ENCODE assay signal across 18 cellular contexts in genomic region chr22:26477341-26477731, GRCh38. TPM values are rescaled to one million over a fixed set of nuclear protein-coding genes. Genes with fewer than 3 reads are reported as not detected.
DNase-seq lines count a peak whose midpoint lies in the region; ATAC-seq and TF ChIP-seq lines count a peak whose summit lies in the region.
"Had no signal": no experiment of that assay in that cellular context is flagged by ENCODE, and none has a peak within 500 bp of the region (broad histone marks: within the 10 kb centered on the region; RNA-seq: fewer than 3 reads in every experiment).

No MANE protein-coding gene starts in this region.

- H3K36me3 Mint-ChIP-seq in activated naive CD8-positive, alpha-beta T cell, result peaks cover 21% of the 10 kb centered on the region
- peaks cover 51% of the 10 kb centered on the region for H3K36me3 Mint-ChIP-seq in activated naive CD8-positive, alpha-beta T cell treated with anti-CD3 and anti-CD28 coated beads, Interleukin-2, amount 50 U/mL, for 24 hours (ENCODE audit: low read depth)
- peaks cover 19% of the 10 kb centered on the region for H3K36me3 Mint-ChIP-seq in type B pancreatic cell
- H3K36me3 Mint-ChIP-seq in CD4-positive, alpha-beta memory T cell, result peaks cover 49 to 63% of the 10 kb centered on the region in 2 donors

- H3K9me3 Mint-ChIP-seq in activated naive CD8-positive, alpha-beta T cell (ENCODE audit: low read depth), result no peaks in the 10 kb centered on the region
- no peaks in the 10 kb centered on the region for H3K9me3 Mint-ChIP-seq in activated naive CD8-positive, alpha-beta T cell treated with anti-CD3 and anti-CD28 coated beads, Interleukin-2, amount 50 U/mL, for 24 hours
- no peaks in the 10 kb centered on the region for H3K9me3 Mint-ChIP-seq in type B pancreatic cell
- H3K9me3 Mint-ChIP-seq in CD4-positive, alpha-beta memory T cell, result no peaks in the 10 kb centered on the region
- H3K9me3 Mint-ChIP-seq: activated CD4-positive, alpha-beta T cell treated with anti-CD3 and anti-CD28 coated beads, Interleukin-2, amount 10 ng/mL, durations not matched to agents 7 days and 5 days had no signal

- peaks cover 54% of the 10 kb centered on the region for H3K4me1 Mint-ChIP-seq in activated naive CD8-positive, alpha-beta T cell (ENCODE audit: low read depth)
- H3K4me1 Mint-ChIP-seq in activated naive CD8-positive, alpha-beta T cell treated with anti-CD3 and anti-CD28 coated beads, Interleukin-2, amount 50 U/mL, for 24 hours, result peaks cover 56% of the 10 kb centered on the region
- peaks cover 32% of the 10 kb centered on the region for H3K4me1 Mint-ChIP-seq in type B pancreatic cell (ENCODE audit: unreplicated experiment)
- H3K4me1 Mint-ChIP-seq in CD4-positive, alpha-beta memory T cell, result peaks cover 37 to 49% (median 46%) of the 10 kb centered on the region in 4 donors

- CTCF ChIA-PET in CD4-positive, alpha-beta memory T cell (lab: Charles Lee; ENCODE audit: partially characterized antibody), result no interaction called here
- CTCF ChIA-PET in PC-9 (lab: Charles Lee), result no interaction called here

- POLR2A ChIA-PET in CD4-positive, alpha-beta memory T cell (lab: Charles Lee; ENCODE audit: partially characterized antibody), result no interaction called here
- POLR2A ChIA-PET in PC-9 (lab: Charles Lee; ENCODE audit: unreplicated experiment), result no interaction called here

- peak overlapping the region; percentile 86 for H3K4me2 ChIP-seq in OCI-LY1 (ENCODE audit: low read length)
- H3K4me2 ChIP-seq in PC-9, result no peak overlapping the region

- H3F3A ChIP-seq in OCI-LY1 (ENCODE audit: insufficient read depth, low read length) (peaks cover 7% of the 10 kb centered on the region; the same call in 1 of the 2 replicates), PC-9 (ENCODE audit: insufficient read depth, low read depth) (no peaks in the 10 kb centered on the region)

- no TSS peak for BruUV-seq in PC-9 (replicated peaks; lab: Mats Ljungman, UMichigan)

- H3K79me2 ChIP-seq in OCI-LY1 (ENCODE audit: insufficient read depth, low read length) (peaks cover 25% of the 10 kb centered on the region), PC-9 (ENCODE audit: low read depth) (peaks cover 7% of the 10 kb centered on the region; the same call in 1 of the 2 replicates)

- H4K20me1 ChIP-seq in OCI-LY1 (ENCODE audit: insufficient read depth, low read length), result no peaks in the 10 kb centered on the region
- H4K20me1 ChIP-seq in PC-9 (ENCODE audit: insufficient read depth), result no peaks in the 10 kb centered on the region; the same call in 1 of the 2 replicates

- no peaks in the 10 kb centered on the region for H3K27me3 Mint-ChIP-seq in activated naive CD8-positive, alpha-beta T cell
- H3K27me3 Mint-ChIP-seq in activated naive CD8-positive, alpha-beta T cell treated with anti-CD3 and anti-CD28 coated beads, Interleukin-2, amount 50 U/mL, for 24 hours, result no peaks in the 10 kb centered on the region
- no peaks in the 10 kb centered on the region for H3K27me3 Mint-ChIP-seq in type B pancreatic cell
- no peaks in the 10 kb centered on the region for H3K27me3 Mint-ChIP-seq in CD4-positive, alpha-beta memory T cell
- H3K27me3 Mint-ChIP-seq: activated CD4-positive, alpha-beta T cell treated with anti-CD3 and anti-CD28 coated beads, Interleukin-2, amount 10 ng/mL, durations not matched to agents 7 days and 5 days had no signal

- peak overlapping the region; percentile 18 for H3K4me3 ChIP-seq in OCI-LY1 (ENCODE audit: low read depth, low read length, poor library complexity, severe bottlenecking)
- no peak overlapping the region for H3K4me3 ChIP-seq in choroid plexus epithelial cell (ENCODE audit: low read depth, low read length)
- no peak overlapping the region for H3K4me3 ChIP-seq in CD4-positive, alpha-beta memory T cell (ENCODE audit: low read length in 2 of 2)
- H3K4me3 ChIP-seq in PC-9, result no peak overlapping the region
- H3K4me3 ChIP-seq: body of pancreas had no signal

- intact Hi-C loops in CD4-positive, alpha-beta memory T cell (cut with micrococcal nuclease), result no loop called here
- intact Hi-C loops in PC-9 (cut with micrococcal nuclease; ENCODE audit: unreplicated experiment), result no loop called here

- peak overlapping the region; percentile 11; the same call in 1 of the 2 replicates for H3K9ac ChIP-seq in OCI-LY1 (ENCODE audit: low read length)

- no peak for ATAC-seq in activated naive CD8-positive, alpha-beta T cell treated with anti-CD3 and anti-CD28 coated beads, Interleukin-2, amount 50 U/mL, for 24 hours
- ATAC-seq: body of pancreas had no signal

- no peak overlapping the region for H3K4me3 Mint-ChIP-seq in activated naive CD8-positive, alpha-beta T cell
- H3K4me3 Mint-ChIP-seq in activated naive CD8-positive, alpha-beta T cell treated with anti-CD3 and anti-CD28 coated beads, Interleukin-2, amount 50 U/mL, for 24 hours, result no peak overlapping the region
- H3K4me3 Mint-ChIP-seq in type B pancreatic cell, result no peak overlapping the region
- peak overlapping the region in 2 of 8 donors; percentile 5 to 22 for H3K4me3 Mint-ChIP-seq in CD4-positive, alpha-beta memory T cell
- H3K4me3 Mint-ChIP-seq: activated CD4-positive, alpha-beta T cell treated with anti-CD3 and anti-CD28 coated beads, Interleukin-2, amount 10 ng/mL, durations not matched to agents 7 days and 5 days had no signal

- peak overlapping the region; percentile 72 for H3K27ac Mint-ChIP-seq in activated naive CD8-positive, alpha-beta T cell
- no peak overlapping the region for H3K27ac Mint-ChIP-seq in activated naive CD8-positive, alpha-beta T cell treated with anti-CD3 and anti-CD28 coated beads, Interleukin-2, amount 50 U/mL, for 24 hours
- H3K27ac Mint-ChIP-seq in type B pancreatic cell, result peak overlapping the region; percentile 70
- peak overlapping the region in 1 of 7 donors; percentile 71 for H3K27ac Mint-ChIP-seq in CD4-positive, alpha-beta memory T cell
- H3K27ac Mint-ChIP-seq: activated CD4-positive, alpha-beta T cell treated with anti-CD3 and anti-CD28 coated beads, Interleukin-2, amount 10 ng/mL, durations not matched to agents 7 days and 5 days had no signal

- H3K9me3 ChIP-seq in OCI-LY1 (ENCODE audit: low read length) (no peaks in the 10 kb centered on the region), PC-9 (ENCODE audit: insufficient read depth, low read depth) (no peaks in the 10 kb centered on the region)
- no peaks in the 10 kb centered on the region for H3K9me3 ChIP-seq in CD4-positive, alpha-beta memory T cell (ENCODE audit: control insufficient read depth in 1 of 2, low read length in 2 of 2)
- H3K9me3 ChIP-seq: body of pancreas had no signal

- H3K27ac ChIP-seq in OCI-LY1 (ENCODE audit: low read depth, low read length, poor library complexity, severe bottlenecking) (peak overlapping the region; percentile 23), PC-9 (no peak overlapping the region)
- no peak overlapping the region for H3K27ac ChIP-seq in CD4-positive, alpha-beta memory T cell (ENCODE audit: low read depth, low read length)
- H3K27ac ChIP-seq: body of pancreas, RWPE1 had no signal

- H2AFZ ChIP-seq in OCI-LY1 (ENCODE audit: low read length) (no peak overlapping the region), PC-9 (no peak overlapping the region)

- no peak for TF ChIP-seq CTCF in OCI-LY1 (IDR thresholded peaks at IDR 0.05; ENCODE audit: low read length)
- TF ChIP-seq CTCF in choroid plexus epithelial cell (conservative IDR thresholded peaks at IDR 0.05; ENCODE audit: low read depth, low read length), result no peak
- TF ChIP-seq CTCF in type B pancreatic cell (conservative IDR thresholded peaks at IDR 0.05), result no peak
- TF ChIP-seq CTCF in PC-9 (conservative IDR thresholded peaks at IDR 0.05), result no peak

- peaks cover 51% of the 10 kb centered on the region for H3K4me1 ChIP-seq in OCI-LY1 (ENCODE audit: insufficient read depth, low read length, severe bottlenecking)
- H3K4me1 ChIP-seq in CD4-positive, alpha-beta memory T cell (ENCODE audit: insufficient read depth, low read length), result peaks cover 38% of the 10 kb centered on the region
- H3K4me1 ChIP-seq in PC-9 (replicated peaks; ENCODE audit: insufficient read depth), result peaks cover 7% of the 10 kb centered on the region; the same call in 1 of the 2 replicates

- no peak for DNase-seq in activated naive CD8-positive, alpha-beta T cell treated with anti-CD3 and anti-CD28 coated beads, Interleukin-2, amount 50 U/mL, for 24 hours
- DNase-seq in choroid plexus epithelial cell (ENCODE audit: low read depth) (peak; percentile 24), type B pancreatic cell (ENCODE audit: extremely low spot score, unreplicated experiment) (no peak), D341Med (ENCODE audit: low spot score) (no peak), PC-9 (no peak)
- DNase-seq in CD4-positive, alpha-beta memory T cell, result no peak
- DNase-seq: activated CD4-positive, alpha-beta T cell treated with anti-CD3 and anti-CD28 coated beads, Interleukin-2, amount 10 ng/mL, durations not matched to agents 7 days and 5 days; activated effector memory CD4-positive, alpha-beta T cell treated with anti-CD3 and anti-CD28 coated beads, Interleukin-2, amount 50 U/mL, for 16 hours; body of pancreas; DMS153; effector memory CD4-positive, alpha-beta T cell; NCI-H2029; NCI-H524 treated with DMSO at 0.1 percent for 48 hours; occipital lobe; small intestine had no signal

- H3K27me3 ChIP-seq in OCI-LY1 (ENCODE audit: insufficient read depth, low read length), result no peaks in the 10 kb centered on the region
- H3K27me3 ChIP-seq in CD4-positive, alpha-beta memory T cell (ENCODE audit: insufficient read depth, low read length), result no peaks in the 10 kb centered on the region
- no peaks in the 10 kb centered on the region for H3K27me3 ChIP-seq in PC-9 (ENCODE audit: insufficient read depth, low read depth)
- H3K27me3 ChIP-seq: body of pancreas had no signal

- H3K9me2 ChIP-seq in OCI-LY1 (ENCODE audit: low read depth, low read length) (no peaks in the 10 kb centered on the region), PC-9 (ENCODE audit: insufficient read depth) (no peaks in the 10 kb centered on the region)

- peaks cover 61% of the 10 kb centered on the region for H3K36me3 ChIP-seq in OCI-LY1 (ENCODE audit: insufficient read depth, low read length)
- peaks cover 27% of the 10 kb centered on the region for H3K36me3 ChIP-seq in CD4-positive, alpha-beta memory T cell (ENCODE audit: insufficient read depth, low read length)
- H3K36me3 ChIP-seq in PC-9 (ENCODE audit: low read depth), result 0 out of 2 replicates have a peak, but pooled peaks cover 2% of the 10 kb centered on the region

RNA-seq across cellular contexts. Expression of gene HPS4, which starts 6.2 kb away (rescaled TPM):
- total RNA-seq in type B pancreatic cell (ENCODE audit: low replicate concordance) (38.1 and 46.1 TPM in 2 replicates), PC-9 (2021) (21.2 and 33.1 TPM in 2 replicates)
- 10 to 100 TPM; 54.0 to 59.7 TPM for total RNA-seq in CD4-positive, alpha-beta memory T cell
- 10 to 100 TPM in 1 of 2 donors, 1 to 10 TPM in 1; 7.9 to 19.7 TPM for polyA plus RNA-seq in CD4-positive, alpha-beta memory T cell

RNA-seq across cellular contexts. Expression of gene SRRD, which starts 6.3 kb away (rescaled TPM):
- 26.9 and 27.7 TPM in 2 replicates for total RNA-seq in type B pancreatic cell (ENCODE audit: low replicate concordance)
- total RNA-seq in CD4-positive, alpha-beta memory T cell, result 10 to 100 TPM; 19.5 to 20.7 TPM
- polyA plus RNA-seq in CD4-positive, alpha-beta memory T cell, result 10 to 100 TPM; 17.6 to 28.9 TPM
- 7.1 and 9.5 TPM in 2 replicates for total RNA-seq in PC-9 (2021)

RNA-seq across cellular contexts. Expression of gene TFIP11, which starts 34.9 kb away (rescaled TPM):
- 32.7 and 40.3 TPM in 2 replicates for total RNA-seq in type B pancreatic cell (ENCODE audit: low replicate concordance)
- 10 to 100 TPM; 72.7 to 74.5 TPM for total RNA-seq in CD4-positive, alpha-beta memory T cell
- 10 to 100 TPM; 22.2 to 45.4 TPM for polyA plus RNA-seq in CD4-positive, alpha-beta memory T cell
- 17.3 and 18.5 TPM in 2 replicates for total RNA-seq in PC-9 (2021)

RNA-seq across cellular contexts. Expression of gene ASPHD2, which starts 48.3 kb away (rescaled TPM):
- total RNA-seq in type B pancreatic cell (ENCODE audit: low replicate concordance) (1.1 and 2.4 TPM in 2 replicates), PC-9 (2021) (0.33 and 0.44 TPM in 2 replicates)
- total RNA-seq in CD4-positive, alpha-beta memory T cell, result 1 to 10 TPM; 4.0 to 4.1 TPM
- polyA plus RNA-seq in CD4-positive, alpha-beta memory T cell, result 1 to 10 TPM; 2.8 to 4.1 TPM
